Comparison of ENCODE assay signal across 8 cellular contexts in the genomic region with DNA sequence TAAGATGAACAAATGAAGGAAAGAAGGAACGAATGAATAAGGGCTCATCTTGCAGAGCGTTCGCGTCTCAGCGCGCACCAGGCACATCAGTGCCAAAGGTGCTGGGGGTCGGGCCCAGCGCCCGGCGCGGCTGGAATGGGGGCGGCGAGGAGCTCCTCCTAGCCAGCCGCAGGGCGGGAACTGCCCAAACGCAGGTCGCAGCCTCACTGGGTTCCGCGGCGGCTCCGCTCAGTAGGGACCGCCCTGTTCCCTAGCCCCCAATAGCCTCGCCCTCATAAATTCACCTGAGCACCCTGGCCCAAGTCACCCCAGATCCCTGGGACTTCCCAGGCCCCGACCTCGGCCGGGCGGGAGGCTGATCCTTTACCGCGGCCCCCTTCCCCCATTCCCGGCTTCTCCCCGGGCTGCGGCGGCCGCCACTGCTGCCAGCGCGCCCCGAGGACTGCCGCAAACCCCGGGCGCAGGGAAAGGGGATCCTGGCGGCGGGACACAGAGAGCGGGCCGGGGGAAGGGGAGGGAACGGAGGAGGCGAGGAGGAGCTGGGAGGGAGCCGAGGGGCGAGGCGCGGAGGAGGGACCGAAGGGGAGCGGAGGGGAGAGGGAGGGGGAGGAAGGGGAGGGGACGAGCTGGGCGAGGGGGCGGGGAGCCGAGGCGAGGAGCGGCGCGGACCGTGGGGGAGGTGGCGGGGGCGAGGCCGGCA. TPM values are rescaled to one million over a fixed set of nuclear protein-coding genes. Genes with fewer than 3 reads are reported as not detected.
DNase-seq lines count a peak whose midpoint lies in the region; ATAC-seq, FAIRE-seq and TF ChIP-seq lines count a peak whose summit lies in the region.

No MANE protein-coding gene starts in this region.

- H3K9me3 ChIP-seq in HepG2 (ENCODE audit: low read length) (no peaks in the 10 kb centered on the region), right lobe of liver (no peaks in the 10 kb centered on the region), small intestine (ENCODE audit: control insufficient read depth, low read depth) (no peaks in the 10 kb centered on the region)

- H2AFZ ChIP-seq in HepG2 (ENCODE audit: low read length): no peak overlapping the region

- H3K4me1 ChIP-seq in HepG2 (ENCODE audit: insufficient read depth, low read length): peaks cover 15% of the 10 kb centered on the region; the same call in 1 of the 2 replicates
- peaks cover 0 to 20% (median 4%) of the 10 kb centered on the region in 4 donors for H3K4me1 ChIP-seq in right lobe of liver
- peaks cover 0 to 9% of the 10 kb centered on the region in 2 donors for H3K4me1 ChIP-seq in small intestine (ENCODE audit: control insufficient read depth in 2 of 2, insufficient read depth in 1 of 2, low read depth in 1 of 2, low read length in 1 of 2)

- POLR2A ChIA-PET in HepG2 (lab: Yijun Ruan, JAX): no interaction called here
- POLR2A ChIA-PET in activated CD8-positive, alpha-beta T cell treated with anti-CD3 and anti-CD28 coated beads for 36 hours (lab: Charles Lee): interaction anchor here (0.6 kb wide), 1 partner anchor 118 kb away, joined by 3 read pairs; no protein-coding TSS in a partner anchor

- peaks cover 65% of the 10 kb centered on the region for H3K27me3 Mint-ChIP-seq in activated CD8-positive, alpha-beta T cell treated with anti-CD3 and anti-CD28 coated beads for 36 hours

- H3K27me3 ChIP-seq in HepG2 (ENCODE audit: control insufficient read depth in 1 of 2, insufficient read depth in 2 of 2, low read length in 2 of 2): peaks cover 34 to 80% of the 10 kb centered on the region in 2 experiments
- peaks cover 0 to 18% of the 10 kb centered on the region in 2 donors for H3K27me3 ChIP-seq in right lobe of liver
- H3K27me3 ChIP-seq in small intestine (ENCODE audit: control insufficient read depth in 2 of 2, insufficient read depth in 2 of 2, low read length in 2 of 2): peaks cover 3 to 19% of the 10 kb centered on the region in 2 donors

- FAIRE-seq in HepG2 (lab: Jason Lieb, UNC) (no peak), small intestine (lab: Jason Lieb, UNC) (no peak)

- CTCF ChIA-PET in HepG2 (lab: Yijun Ruan, JAX; ENCODE audit: low intra/inter-chr PET ratio, low total read pairs): no interaction called here
- CTCF ChIA-PET in activated CD8-positive, alpha-beta T cell treated with anti-CD3 and anti-CD28 coated beads for 36 hours (lab: Charles Lee): interaction anchor here (0.7 to 1.8 kb wide), 9 partner anchors 17 to 417 kb away, joined by 3 to 13 read pairs (median 4); no protein-coding TSS in a partner anchor

- H3K36me3 ChIP-seq in HepG2 (replicated peaks in 1 of 2; ENCODE audit: control insufficient read depth in 1 of 2, insufficient read depth in 2 of 2, low read length in 2 of 2): no peaks in the 10 kb centered on the region
- H3K36me3 ChIP-seq in right lobe of liver: no peaks in the 10 kb centered on the region
- H3K36me3 ChIP-seq in small intestine (ENCODE audit: control insufficient read depth in 2 of 2, insufficient read depth in 2 of 2, low read length in 2 of 2): no peaks in the 10 kb centered on the region

- no peak for TF ChIP-seq POLR2A in HepG2 (IDR thresholded peaks at IDR 0.05; ENCODE audit: insufficient read depth in 1 of 2, low read depth in 2 of 2, low read length in 2 of 2)
- TF ChIP-seq POLR2A in right lobe of liver (IDR thresholded peaks at IDR 0.05): no peak

- H3K9ac ChIP-seq in HepG2 (ENCODE audit: insufficient read depth, low read depth, low read length): no peak overlapping the region

- no peak for TF ChIP-seq EP300 in HepG2 (IDR thresholded peaks at IDR 0.05; ENCODE audit: low read depth in 2 of 2, low read length in 2 of 2)
- no peak for TF ChIP-seq EP300 in HepG2 (CRISPR knock-in tag; IDR thresholded peaks at IDR 0.05; ENCODE audit: borderline replicate concordance)

- H3K79me2 ChIP-seq in HepG2 (ENCODE audit: insufficient read depth, low read length): no peaks in the 10 kb centered on the region

- H3K4me2 ChIP-seq in HepG2 (ENCODE audit: low read depth, low read length): peak overlapping the region; percentile 46; the same call in 1 of the 2 replicates

- DNase-seq in HepG2 (ENCODE audit: low spot score) (no peak), right lobe of liver (no peak), left ventricle myocardium superior (no peak), small intestine (no peak), NOMO-1 treated with DMSO at 0.1 percent for 48 hours (lab: John Stamatoyannopoulos, UW; ENCODE audit: unreplicated experiment) (no peak)
- peak; percentile 16 for DNase-seq in activated CD8-positive, alpha-beta T cell treated with anti-CD3 and anti-CD28 coated beads for 36 hours

- peak overlapping the region; percentile 63 for H3K4me3 Mint-ChIP-seq in activated CD8-positive, alpha-beta T cell treated with anti-CD3 and anti-CD28 coated beads for 36 hours

- no TSS peak for BruUV-seq in HepG2 (replicated peaks; lab: Mats Ljungman, UMichigan)

- H3K27ac ChIP-seq in HepG2 (ENCODE audit: extremely low read length, insufficient read depth, low read length) (no peak overlapping the region), right lobe of liver (no peak overlapping the region), small intestine (ENCODE audit: low read depth in 1 of 2, low read length in 1 of 2) (no peak overlapping the region)

- WGBS in HepG2 (ENCODE audit: low lambda C conversion rate): 9% methylated on average over 44 of the region's 64 CpGs
- under 1% methylated on average over 19 of the region's 64 CpGs for WGBS in right lobe of liver (ENCODE audit: insufficient coverage, low coverage, low lambda C conversion rate, missing lambda C conversion rate)
- 1% methylated on average over 41 to 64 of the region's 64 CpGs for WGBS in small intestine, 3 donors

- no peaks in the 10 kb centered on the region for H3K9me3 Mint-ChIP-seq in activated CD8-positive, alpha-beta T cell treated with anti-CD3 and anti-CD28 coated beads for 36 hours

- H3K4me3 ChIP-seq in HepG2 (replicated peaks in 1 of 3; ENCODE audit: insufficient read depth in 1 of 3, low read depth in 2 of 3, low read length in 3 of 3): peak overlapping the region; percentile 14 to 60 (median 31); a peak in 2 of 6 replicates
- H3K4me3 ChIP-seq in right lobe of liver: peak overlapping the region in 1 of 3 donors; percentile 9
- peak overlapping the region; percentile 9 to 45 for H3K4me3 ChIP-seq in small intestine (ENCODE audit: low read depth in 1 of 2, low read length in 2 of 2)

- in situ Hi-C loops in HepG2 (cut with HindIII; ENCODE audit: extremely low pct_ligation_motif_present, low pct_unique_long_range_greater_than_20kb): no loop called here

- no peak for TF ChIP-seq RAD21 in HepG2 (CRISPR knock-in tag; IDR thresholded peaks at IDR 0.05)

- peaks cover 6% of the 10 kb centered on the region; the same call in 1 of the 2 replicates for H4K20me1 ChIP-seq in HepG2 (ENCODE audit: insufficient read depth, low read length)

- intact Hi-C loops in HepG2 (cut with micrococcal nuclease; ENCODE audit: unreplicated experiment): no loop called here
- intact Hi-C loops in right lobe of liver (cut with DNase I): no loop called here
- intact Hi-C loops in activated CD8-positive, alpha-beta T cell treated with anti-CD3 and anti-CD28 coated beads for 36 hours (cut with micrococcal nuclease): no loop called here
- intact Hi-C loops in left ventricle myocardium superior (cut with micrococcal nuclease): no loop called here

- no peak for TF ChIP-seq CTCF in HepG2 (CRISPR knock-in tag; IDR thresholded peaks at IDR 0.05)
- no peak for TF ChIP-seq CTCF in right lobe of liver (IDR thresholded peaks at IDR 0.05)
- no peak for TF ChIP-seq CTCF in activated CD8-positive, alpha-beta T cell treated with anti-CD3 and anti-CD28 coated beads for 36 hours (IDR thresholded peaks at IDR 0.05)

- no peak overlapping the region for H3K27ac Mint-ChIP-seq in activated CD8-positive, alpha-beta T cell treated with anti-CD3 and anti-CD28 coated beads for 36 hours

- no peaks in the 10 kb centered on the region for H3K36me3 Mint-ChIP-seq in activated CD8-positive, alpha-beta T cell treated with anti-CD3 and anti-CD28 coated beads for 36 hours (ENCODE audit: low read depth)

- ATAC-seq in HepG2 (no peak; the same call in 2 of the 3 replicates), right lobe of liver (no peak), left ventricle myocardium superior (peak; percentile 57), HG03095 (IDR thresholded peaks at IDR 0.05; ENCODE audit: unreplicated experiment) (no peak), GM19035 (IDR thresholded peaks at IDR 0.05; ENCODE audit: unreplicated experiment) (no peak)
- ATAC-seq in activated CD8-positive, alpha-beta T cell treated with anti-CD3 and anti-CD28 coated beads for 36 hours: peak; percentile 9

- peaks cover 2% of the 10 kb centered on the region for H3K4me1 Mint-ChIP-seq in activated CD8-positive, alpha-beta T cell treated with anti-CD3 and anti-CD28 coated beads for 36 hours (ENCODE audit: low read depth)

TF ChIP-seq in HepG2, 621 proteins besides CTCF, POLR2A, EP300 and RAD21 (continues in another document):
- TF ChIP-seq EZH2 (conservative IDR thresholded peaks at IDR 0.05; ENCODE audit: low read depth, low read length): peak; percentile 88

RNA-seq across cellular contexts. Expression of gene CRHR1, which starts 0.4 kb away (rescaled TPM):
- total RNA-seq in HepG2 (2016; rRNA removed; fragmentation: Illumina TruSeq; extraction: Trizol) (not detected in 2 replicates), right lobe of liver (not detected), left ventricle myocardium superior (not detected)
- total RNA-seq in HepG2 (2016; cell fraction: cytosol; rRNA removed; fragmentation: Illumina TruSeq; extraction: Trizol; ENCODE audit: low read depth): not detected in 2 replicates
- total RNA-seq in HepG2 (2016; cell fraction: insoluble cytoplasmic fraction; rRNA removed; fragmentation: Illumina TruSeq; extraction: Trizol): not detected in 2 replicates
- not detected in 2 replicates for total RNA-seq in HepG2 (2016; cell fraction: membrane; rRNA removed; fragmentation: Illumina TruSeq; extraction: Trizol)
- total RNA-seq in HepG2 (2016; cell fraction: nucleus; rRNA removed; fragmentation: Illumina TruSeq; extraction: Trizol): not detected in 2 replicates
- polyA plus RNA-seq in HepG2 (2011; rRNA removed) (not detected in 2 replicates), small intestine (under 1 TPM in 1 of 3 donors, not detected in 2; 0.04 TPM)
- polyA plus RNA-seq in HepG2 (2011; cell fraction: cytosol; rRNA removed): not detected in 2 replicates
- polyA plus RNA-seq in HepG2 (2011; cell fraction: nucleus; rRNA removed): not detected in 2 replicates
- not detected in 2 replicates for polyA plus RNA-seq in HepG2 (2012)
- not detected in 2 replicates for polyA plus RNA-seq in HepG2 (2016; cell fraction: cytosol; fragmentation: Illumina TruSeq; extraction: Trizol; ENCODE audit: low read depth)
- not detected in 2 replicates for polyA plus RNA-seq in HepG2 (2016; cell fraction: insoluble cytoplasmic fraction; fragmentation: Illumina TruSeq; extraction: Trizol; ENCODE audit: low read depth)
- polyA plus RNA-seq in HepG2 (2016; cell fraction: membrane; fragmentation: Illumina TruSeq; extraction: Trizol; ENCODE audit: low read depth): not detected in 2 replicates
- polyA plus RNA-seq in HepG2 (2016; cell fraction: nucleus; fragmentation: Illumina TruSeq; extraction: Trizol; ENCODE audit: insufficient read depth, low read depth): not detected in 2 replicates
- 0.64 TPM in 1 of 2 replicates, not detected in the other for polyA minus RNA-seq in HepG2 (2011; rRNA and poly(A)+ RNA removed; ENCODE audit: low replicate concordance)
- not detected in 2 replicates for polyA minus RNA-seq in HepG2 (2011; cell fraction: cytosol; rRNA and poly(A)+ RNA removed)
- polyA minus RNA-seq in HepG2 (2011; cell fraction: nucleus; rRNA and poly(A)+ RNA removed): not detected in 2 replicates
- total RNA-seq in activated CD8-positive, alpha-beta T cell treated with anti-CD3 and anti-CD28 coated beads for 36 hours: not detected

Comparison
In these comparisons a context has a peak if more than half of its experiments do, and no peak if none do; other contexts are left out.
1. ATAC-seq: peak in activated CD8-positive, alpha-beta T cell treated with anti-CD3 and anti-CD28 coated beads for 36 hours (single experiment) and left ventricle myocardium superior (single experiment); none in HepG2 (single experiment), right lobe of liver (0 of 4), HG03095 (single experiment) and GM19035 (single experiment).